ENCODE assay signal across 25 cellular contexts in the genomic region with DNA sequence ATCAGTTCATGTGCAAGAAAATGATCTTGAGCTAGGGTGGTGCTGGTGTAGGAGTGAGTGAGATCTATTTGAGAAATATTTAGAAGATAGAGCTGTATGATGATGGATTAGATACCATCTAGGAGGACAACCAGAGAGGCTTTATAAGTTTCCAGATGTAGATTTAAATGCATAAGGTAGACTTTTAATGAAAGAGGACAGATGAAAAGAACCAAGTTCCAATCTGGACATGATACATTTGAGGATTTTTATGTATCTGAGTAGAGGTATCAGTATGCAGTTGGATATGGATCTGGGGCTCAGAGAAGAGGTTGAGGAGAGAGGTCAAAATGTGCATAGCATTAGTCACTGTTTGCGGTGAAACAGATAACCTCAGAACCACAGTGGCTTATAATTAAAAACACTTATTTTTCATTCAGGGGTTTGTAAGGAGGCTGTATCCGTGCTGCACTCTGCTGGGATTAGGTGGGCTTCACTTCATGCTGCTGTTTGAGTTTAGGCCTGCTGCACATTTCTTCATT.
DNase-seq lines count a peak whose midpoint lies in the region; ATAC-seq, FAIRE-seq and TF ChIP-seq lines count a peak whose summit lies in the region.
"Had no signal": no experiment of that assay in that cellular context is flagged by ENCODE, and none has a peak within 500 bp of the region (broad histone marks: within the 10 kb centered on the region; RNA-seq: fewer than 3 reads in every experiment).

No MANE protein-coding gene starts in this region.

- H3K36me3 Mint-ChIP-seq in astrocyte (ENCODE audit: low read depth, unreplicated experiment) (no peaks in the 10 kb centered on the region), type B pancreatic cell (no peaks in the 10 kb centered on the region)
- no peaks in the 10 kb centered on the region for H3K36me3 Mint-ChIP-seq in activated naive CD4-positive, alpha-beta T cell treated with anti-CD3 and anti-CD28 coated beads for 36 hours (ENCODE audit: low read depth)
- H3K36me3 Mint-ChIP-seq: activated naive CD8-positive, alpha-beta T cell; stimulated activated naive B cell treated with anti-CD40 and anti-IgM and Interleukin-4, amounts not matched to agents 10 μg/mL and 1 μg/mL and 100 μg/mL, for 72 hours had no signal

- ATAC-seq in IMR-90 (ENCODE audit: low read depth) (peak; percentile 69), foreskin keratinocyte (no peak)
- ATAC-seq: K562; stimulated activated naive B cell treated with anti-CD40 and anti-IgM and Interleukin-4, amounts not matched to agents 10 μg/mL and 1 μg/mL and 100 μg/mL, for 72 hours had no signal

- WGBS in IMR-90 (ENCODE audit: extremely low coverage in 2 of 2, insufficient read length in 1 of 2), 2 experiments = no CpG with 5 or more reads among the region's 2 CpGs

- H3K27me3 ChIP-seq in IMR-90 (ENCODE audit: control insufficient read depth, insufficient read depth, low read length) (peaks cover 4% of the 10 kb centered on the region), astrocyte (ENCODE audit: insufficient read depth, low read length) (peaks cover 2% of the 10 kb centered on the region), foreskin keratinocyte (no peaks in the 10 kb centered on the region)
- H3K27me3 ChIP-seq: ascending aorta, testis, vagina had no signal

- H3K9me3 ChIP-seq in IMR-90 (ENCODE audit: control insufficient read depth, insufficient read depth, low read length) (no peaks in the 10 kb centered on the region), astrocyte (ENCODE audit: insufficient read depth, low read depth, low read length) (no peaks in the 10 kb centered on the region)
- H3K9me3 ChIP-seq: ascending aorta, testis, vagina had no signal

- no peak overlapping the region for H3K18ac ChIP-seq in IMR-90 (ENCODE audit: low read depth, low read length)

- TF ChIP-seq CTCF in IMR-90 (conservative IDR thresholded peaks at IDR 0.05; ENCODE audit: low read depth, low read length) (no peak), astrocyte (IDR thresholded peaks at IDR 0.05; ENCODE audit: insufficient read depth, low read depth, low read length) (peak; percentile 3), foreskin keratinocyte (conservative IDR thresholded peaks at IDR 0.05) (no peak), type B pancreatic cell (conservative IDR thresholded peaks at IDR 0.05) (no peak)

- dilution Hi-C loops in IMR-90 (cut with HindIII; ENCODE audit: low sequenced_read_pairs, unreplicated experiment) = loop anchor here (25.0 kb wide), 1 partner anchor 469 kb away; no protein-coding TSS in a partner anchor

- no peak overlapping the region for H2BK20ac ChIP-seq in IMR-90 (ENCODE audit: low read depth, low read length)

- no peaks in the 10 kb centered on the region for H3K9me1 ChIP-seq in IMR-90 (ENCODE audit: insufficient read depth, low read length)

- no peak overlapping the region for H4K8ac ChIP-seq in IMR-90 (ENCODE audit: low read depth in 2 of 2, low read length in 2 of 2)

- no peak overlapping the region for H2BK120ac ChIP-seq in IMR-90 (ENCODE audit: low read depth, low read length)

- no peak overlapping the region; the same call in 1 of the 2 replicates for H3K4ac ChIP-seq in IMR-90 (ENCODE audit: low read depth, low read length)

- CTCF ChIA-PET in IMR-90 (lab: Yijun Ruan, JAX) = interaction anchor here (0.8 to 2.3 kb wide), 3 partner anchors 13 to 485 kb away, joined by 3 to 7 read pairs (median 3); no protein-coding TSS in a partner anchor
- CTCF ChIA-PET in activated naive CD4-positive, alpha-beta T cell treated with anti-CD3 and anti-CD28 coated beads for 36 hours (lab: Charles Lee) = no interaction called here

- no peak for TF ChIP-seq POLR2A in IMR-90 (IDR thresholded peaks at IDR 0.05; ENCODE audit: low read depth, low read length)

- peaks cover 27% of the 10 kb centered on the region for H3K4me1 Mint-ChIP-seq in astrocyte (ENCODE audit: low read depth, unreplicated experiment)
- H3K4me1 Mint-ChIP-seq in activated naive CD4-positive, alpha-beta T cell treated with anti-CD3 and anti-CD28 coated beads for 36 hours (ENCODE audit: low read depth) = no peaks in the 10 kb centered on the region
- H3K4me1 Mint-ChIP-seq in type B pancreatic cell (ENCODE audit: unreplicated experiment) = no peaks in the 10 kb centered on the region
- H3K4me1 Mint-ChIP-seq: activated B cell treated with CpG ODN at 0.5 μM for 24 hours; nephron; stimulated activated naive B cell treated with anti-CD40 and anti-IgM and Interleukin-4, amounts not matched to agents 10 μg/mL and 1 μg/mL and 100 μg/mL, for 72 hours had no signal

- no peak overlapping the region for H2AK9ac ChIP-seq in IMR-90 (replicated peaks; ENCODE audit: low read depth, low read length, poor library complexity)

- H2AK5ac ChIP-seq in IMR-90 (ENCODE audit: low read depth, low read length) = no peak overlapping the region

- H3K36me3 ChIP-seq in IMR-90 (ENCODE audit: control insufficient read depth, insufficient read depth, low read length) = no peaks in the 10 kb centered on the region
- no peaks in the 10 kb centered on the region for H3K36me3 ChIP-seq in astrocyte (ENCODE audit: insufficient read depth, low read length)
- H3K36me3 ChIP-seq: ascending aorta, vagina had no signal

- H4K20me1 ChIP-seq in IMR-90 (ENCODE audit: insufficient read depth, low read length) (peaks cover 4% of the 10 kb centered on the region; the same call in 1 of the 2 replicates), astrocyte (ENCODE audit: insufficient read depth, low read length) (no peaks in the 10 kb centered on the region)

- no peak overlapping the region for H2BK15ac ChIP-seq in IMR-90 (ENCODE audit: low read depth, low read length)

- H3K4me3 ChIP-seq in IMR-90 (ENCODE audit: insufficient read depth, low read depth, low read length) (no peak overlapping the region), astrocyte (ENCODE audit: insufficient read depth, low read depth, low read length) (no peak overlapping the region)
- H3K4me3 ChIP-seq: ascending aorta, K562, testis, vagina had no signal

- no peak overlapping the region for H3K56ac ChIP-seq in IMR-90 (ENCODE audit: extremely low read depth, insufficient read depth, low read length)

- H3K79me2 ChIP-seq in astrocyte (ENCODE audit: insufficient read depth, low read length) = no peaks in the 10 kb centered on the region

- H3K4me3 Mint-ChIP-seq in astrocyte (ENCODE audit: unreplicated experiment) = no peak overlapping the region
- H3K4me3 Mint-ChIP-seq in activated naive CD4-positive, alpha-beta T cell treated with anti-CD3 and anti-CD28 coated beads for 36 hours = no peak overlapping the region
- no peak overlapping the region for H3K4me3 Mint-ChIP-seq in type B pancreatic cell
- H3K4me3 Mint-ChIP-seq: activated B cell treated with CpG ODN at 0.5 μM for 24 hours; activated naive CD8-positive, alpha-beta T cell; nephron; stimulated activated naive B cell treated with anti-CD40 and anti-IgM and Interleukin-4, amounts not matched to agents 10 μg/mL and 1 μg/mL and 100 μg/mL, for 72 hours had no signal

- H3K9me3 Mint-ChIP-seq in astrocyte (ENCODE audit: unreplicated experiment) (no peaks in the 10 kb centered on the region), type B pancreatic cell (no peaks in the 10 kb centered on the region)
- H3K9me3 Mint-ChIP-seq in activated naive CD4-positive, alpha-beta T cell treated with anti-CD3 and anti-CD28 coated beads for 36 hours = no peaks in the 10 kb centered on the region
- H3K9me3 Mint-ChIP-seq: activated B cell treated with CpG ODN at 0.5 μM for 24 hours; nephron; stimulated activated naive B cell treated with anti-CD40 and anti-IgM and Interleukin-4, amounts not matched to agents 10 μg/mL and 1 μg/mL and 100 μg/mL, for 72 hours had no signal

- no peak overlapping the region for H3K23ac ChIP-seq in IMR-90 (ENCODE audit: low read depth, low read length)

- H3K4me1 ChIP-seq in IMR-90 (ENCODE audit: control insufficient read depth, insufficient read depth, low read length) = peaks cover 9% of the 10 kb centered on the region; the same call in 1 of the 2 replicates
- H3K4me1 ChIP-seq in astrocyte (ENCODE audit: insufficient read depth, low read length) = peaks cover 24% of the 10 kb centered on the region
- peaks cover 14% of the 10 kb centered on the region for H3K4me1 ChIP-seq in foreskin keratinocyte
- H3K4me1 ChIP-seq: ascending aorta, testis, vagina had no signal

- no peak overlapping the region for H2BK5ac ChIP-seq in IMR-90 (ENCODE audit: low read depth, low read length, poor library complexity, severe bottlenecking)

- POLR2A ChIA-PET in IMR-90 (lab: Charles Lee; ENCODE audit: unreplicated experiment) = no interaction called here

- H3K27ac Mint-ChIP-seq in astrocyte (ENCODE audit: unreplicated experiment) = no peak overlapping the region
- no peak overlapping the region for H3K27ac Mint-ChIP-seq in activated naive CD4-positive, alpha-beta T cell treated with anti-CD3 and anti-CD28 coated beads for 36 hours
- H3K27ac Mint-ChIP-seq in type B pancreatic cell = no peak overlapping the region
- H3K27ac Mint-ChIP-seq: activated B cell treated with CpG ODN at 0.5 μM for 24 hours; activated naive CD8-positive, alpha-beta T cell; nephron; stimulated activated naive B cell treated with anti-CD40 and anti-IgM and Interleukin-4, amounts not matched to agents 10 μg/mL and 1 μg/mL and 100 μg/mL, for 72 hours had no signal

- no peak for FAIRE-seq in astrocyte (lab: Jason Lieb, UNC)
- FAIRE-seq: D721Med, islet of Langerhans, K562 had no signal

- no peak for TF ChIP-seq RAD21 in IMR-90 (IDR thresholded peaks at IDR 0.05; ENCODE audit: low read length)

- H3K4me2 ChIP-seq in IMR-90 (ENCODE audit: low read depth, low read length) = no peak overlapping the region
- peak overlapping the region; percentile 33 for H3K4me2 ChIP-seq in astrocyte (ENCODE audit: low read length)

- no peak overlapping the region for H4K91ac ChIP-seq in IMR-90 (ENCODE audit: insufficient read depth, low read depth, low read length)

- no TSS peak for BruUV-seq in IMR-90 (replicated peaks; lab: Mats Ljungman, UMichigan)

- H4K5ac ChIP-seq in IMR-90 (ENCODE audit: low read depth, low read length) = no peak overlapping the region

- H3K27ac ChIP-seq in IMR-90 (ENCODE audit: insufficient read depth, low read length) (no peak overlapping the region), astrocyte (ENCODE audit: low read depth, low read length) (no peak overlapping the region), foreskin keratinocyte (no peak overlapping the region)
- H3K27ac ChIP-seq: ascending aorta, testis, vagina had no signal

- H3K27me3 Mint-ChIP-seq in astrocyte (ENCODE audit: low read depth, unreplicated experiment) = no peaks in the 10 kb centered on the region
- no peaks in the 10 kb centered on the region for H3K27me3 Mint-ChIP-seq in activated naive CD4-positive, alpha-beta T cell treated with anti-CD3 and anti-CD28 coated beads for 36 hours (ENCODE audit: low read depth)
- H3K27me3 Mint-ChIP-seq in type B pancreatic cell = no peaks in the 10 kb centered on the region
- H3K27me3 Mint-ChIP-seq: activated naive CD8-positive, alpha-beta T cell; stimulated activated naive B cell treated with anti-CD40 and anti-IgM and Interleukin-4, amounts not matched to agents 10 μg/mL and 1 μg/mL and 100 μg/mL, for 72 hours had no signal

- in situ Hi-C loops in IMR-90 (cut with MboI; ENCODE audit: low sequenced_read_pairs) = loop anchor here (5.0 to 25.0 kb wide), 4 partner anchors 344 to 1319 kb away; a partner anchor contains a TSS

- H2AFZ ChIP-seq in IMR-90 (replicated peaks; ENCODE audit: low read length, poor library complexity) (no peak overlapping the region), astrocyte (ENCODE audit: low read depth, low read length) (no peak overlapping the region)

- intact Hi-C loops in IMR-90 (cut with micrococcal nuclease) = no loop called here
- intact Hi-C loops in activated naive CD4-positive, alpha-beta T cell treated with anti-CD3 and anti-CD28 coated beads for 36 hours (cut with micrococcal nuclease) = no loop called here

- H3K9ac ChIP-seq in IMR-90 (ENCODE audit: low read depth, low read length) (no peak overlapping the region), astrocyte (ENCODE audit: low read length) (no peak overlapping the region)

- peak; percentile 11 for DNase-seq in AG08395 (ENCODE audit: low spot score)
- DNase-seq in IMR-90 = peak; percentile 47
- peak; percentile 71 for DNase-seq in astrocyte (ENCODE audit: low read depth)
- DNase-seq in glomerular visceral epithelial cell (ENCODE audit: extremely low spot score) = peak; percentile 60
- no peak for DNase-seq in activated naive CD4-positive, alpha-beta T cell treated with anti-CD3 and anti-CD28 coated beads for 36 hours
- no peak for DNase-seq in foreskin keratinocyte
- no peak for DNase-seq in NK-92 treated with Interleukin-12 subunit alpha and Interleukin-12 subunit beta, amount 100 ng/mL, for 24 hours (lab: John Stamatoyannopoulos, UW)
- no peak for DNase-seq in type B pancreatic cell (ENCODE audit: extremely low spot score, unreplicated experiment)
- DNase-seq: activated B cell treated with CpG ODN at 0.5 μM for 24 hours; cerebellar nuclear complex; MM.1S; NCI-H187; NCI-H526 treated with DMSO at 0.1 percent for 48 hours; stimulated activated CD4-positive, alpha-beta T cell treated with anti-CD3 and anti-CD28 coated beads, Interleukin-12 subunit alpha, Interleukin-12 subunit beta, amount 100 ng/mL, for 4 hours; stimulated activated CD4-positive, alpha-beta T cell treated with anti-CD3 and anti-CD28 coated beads, Interleukin-4, amount 100 ng/mL, for 24 hours; stimulated activated naive B cell treated with anti-CD40 and anti-IgM and Interleukin-4, amounts not matched to agents 10 μg/mL and 1 μg/mL and 100 μg/mL, for 72 hours; T1000; testis had no signal

- no peak overlapping the region for H3K14ac ChIP-seq in IMR-90 (replicated peaks; ENCODE audit: low read depth, low read length)

- no peaks in the 10 kb centered on the region for H3K79me1 ChIP-seq in IMR-90 (ENCODE audit: low read depth in 1 of 2, low read length in 2 of 2)

Comparison
In these comparisons a context has a peak if more than half of its experiments do, and no peak if none do; other contexts are left out.
1. DNase-seq: peak in AG08395 (single experiment), IMR-90 (single experiment), astrocyte (single experiment) and glomerular visceral epithelial cell (single experiment); none in activated naive CD4-positive, alpha-beta T cell treated with anti-CD3 and anti-CD28 coated beads for 36 hours (single experiment), foreskin keratinocyte (0 of 2), NK-92 treated with Interleukin-12 subunit alpha and Interleukin-12 subunit beta, amount 100 ng/mL, for 24 hours (single experiment) and type B pancreatic cell (single experiment).